Comparison of ENCODE assay signal across 16 cellular contexts in the genomic region with DNA sequence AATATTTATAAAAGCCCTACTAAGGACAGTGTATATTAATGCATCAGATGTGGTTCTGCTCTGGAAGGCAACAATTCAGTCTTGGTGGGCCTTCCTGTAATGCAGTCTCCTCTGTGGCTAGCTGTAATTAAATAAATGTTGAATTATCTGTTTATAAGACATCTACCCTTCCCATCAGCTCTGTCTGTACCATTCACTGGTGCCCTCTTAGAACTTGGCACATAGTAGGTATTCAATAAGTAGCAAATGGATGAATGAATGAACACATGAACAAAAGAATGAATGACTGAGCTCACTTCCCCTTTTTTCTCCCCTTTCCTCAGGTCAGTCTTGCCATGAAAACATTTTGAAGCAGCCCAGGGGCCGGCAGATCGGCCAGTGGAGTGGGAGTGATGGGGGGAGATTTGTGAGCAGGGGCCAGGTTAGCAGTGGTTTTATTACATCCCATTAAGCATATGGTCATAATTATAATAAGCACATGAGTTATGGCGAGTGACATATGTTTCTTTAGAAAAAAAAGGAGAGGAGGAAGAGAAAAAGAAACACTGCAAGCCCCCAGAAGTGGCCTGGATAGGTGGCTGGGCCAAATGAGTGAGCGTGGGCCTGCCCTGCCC. TPM values are rescaled to one million over a fixed set of nuclear protein-coding genes. Genes with fewer than 3 reads are reported as not detected.
A peak's percentile ranks its signal among the peaks of the same experiment; 100 is the strongest.
DNase-seq lines count a peak whose midpoint lies in the region; ATAC-seq, FAIRE-seq and TF ChIP-seq lines count a peak whose summit lies in the region.
"Had no signal": no experiment of that assay in that cellular context is flagged by ENCODE, and none has a peak within 500 bp of the region (broad histone marks: within the 10 kb centered on the region; RNA-seq: fewer than 3 reads in every experiment).

No MANE protein-coding gene starts in this region.

- TF ChIP-seq POLR2A in K562 (conservative IDR thresholded peaks at IDR 0.05) (no peak), spleen (IDR thresholded peaks at IDR 0.05) (no peak)

- H3K9me1 ChIP-seq in K562 (ENCODE audit: control insufficient read depth, insufficient read depth, low read length), result no peaks in the 10 kb centered on the region

- CTCF ChIA-PET in K562 (lab: Yijun Ruan, JAX; ENCODE audit: low intra/inter-chr PET ratio), result no interaction called here

- no peak for TF ChIP-seq RAD21 in K562 (CRISPR knock-in tag; conservative IDR thresholded peaks at IDR 0.05 in 1 of 2, IDR thresholded peaks at IDR 0.05 in 1 of 2)

- H3K27me3 ChIP-seq in K562 (ENCODE audit: control insufficient read depth in 2 of 2, insufficient read depth in 2 of 2, low read length in 2 of 2) (no peaks in the 10 kb centered on the region), spleen (replicated peaks in 1 of 7) (peaks cover 0 to 23% (median 4%) of the 10 kb centered on the region in 7 donors)

- no peaks in the 10 kb centered on the region for H3K36me3 ChIP-seq in K562 (ENCODE audit: control insufficient read depth, insufficient read depth, low read length)
- no peaks in the 10 kb centered on the region for H3K36me3 ChIP-seq in spleen
- H3K36me3 ChIP-seq: BLaER1 had no signal

- no peaks in the 10 kb centered on the region for H4K20me1 ChIP-seq in K562 (replicated peaks; ENCODE audit: control insufficient read depth, insufficient read depth, low read length)
- H4K20me1 ChIP-seq: BLaER1 had no signal

- no peak overlapping the region for H2AFZ ChIP-seq in K562 (ENCODE audit: low read depth, low read length)
- H2AFZ ChIP-seq: GM23338 had no signal

- BruUV-seq in K562 (replicated peaks; lab: Mats Ljungman, UMichigan), result no TSS peak

- 22% methylated on average over 4 of the region's 4 CpGs for WGBS in K562 (ENCODE audit: insufficient coverage, low coverage, missing lambda C conversion rate)
- 69 to 80% (median 76%) methylated on average over 4 of the region's 4 CpGs for WGBS in spleen, 5 donors

- ATAC-seq in K562, result no peak
- no peak for ATAC-seq in GM18498 (IDR thresholded peaks at IDR 0.05; ENCODE audit: unreplicated experiment)
- no peak for ATAC-seq in GM21447 (IDR thresholded peaks at IDR 0.05; ENCODE audit: unreplicated experiment)
- ATAC-seq: GM23338 had no signal

- no peak overlapping the region for H3K4me3 ChIP-seq in K562
- no peak overlapping the region for H3K4me3 ChIP-seq in spleen
- H3K4me3 ChIP-seq: BLaER1, GM23338 had no signal

- TF ChIP-seq EP300 in K562 (IDR thresholded peaks at IDR 0.05; ENCODE audit: low read length), result no peak

- intact Hi-C loops in K562 (cut with micrococcal nuclease), result no loop called here
- intact Hi-C loops in spleen (cut with DNase I; ENCODE audit: low total_unique reads), result no loop called here

- H3K9me3 ChIP-seq in K562 (replicated peaks; ENCODE audit: control insufficient read depth, insufficient read depth, low read depth, low read length) (no peaks in the 10 kb centered on the region), spleen (no peaks in the 10 kb centered on the region)
- H3K9me3 ChIP-seq: BLaER1, Caco-2 had no signal

- in situ Hi-C loops in K562 (cut with MboI), result no loop called here

- TF ChIP-seq CTCF in K562 (IDR thresholded peaks at IDR 0.05 in 2 of 3, conservative IDR thresholded peaks at IDR 0.05 in 1 of 3; ENCODE audit: insufficient read depth in 2 of 3, low read depth in 1 of 3, low read length in 3 of 3) (no peak), spleen (IDR thresholded peaks at IDR 0.05 in 8 of 11, conservative IDR thresholded peaks at IDR 0.05 in 3 of 11) (no peak)

- H3K9ac ChIP-seq in K562 (ENCODE audit: insufficient read depth in 1 of 2, low read depth in 2 of 2, low read length in 2 of 2), result 0 out of 4 replicates have a peak overlapping the region, but pooled peaks of 1 of the 2 experiments have one; percentile 21
- H3K9ac ChIP-seq: BLaER1 had no signal

- H3K4me2 ChIP-seq in K562 (ENCODE audit: insufficient read depth, low read length), result no peak overlapping the region
- H3K4me2 ChIP-seq: BLaER1, GM23338 had no signal

- no peak for FAIRE-seq in K562 (lab: Jason Lieb, UNC)
- FAIRE-seq: GM19239 had no signal

- H3K79me2 ChIP-seq in K562 (ENCODE audit: control insufficient read depth, insufficient read depth, low read length), result no peaks in the 10 kb centered on the region

- H3K27ac ChIP-seq in K562 (ENCODE audit: extremely low read depth, low read depth, low read length) (no peak overlapping the region), spleen (no peak overlapping the region)
- H3K27ac ChIP-seq: 22Rv1, BLaER1 had no signal

- POLR2A ChIA-PET in K562 (lab: Yijun Ruan, JAX), result no interaction called here

- DNase-seq in DMS 273 (lab: John Stamatoyannopoulos, UW; ENCODE audit: unreplicated experiment) (peak; percentile 21), DMS 273 treated with DMSO at 0.1 percent for 48 hours (lab: John Stamatoyannopoulos, UW) (no peak), NCI-H524 treated with DMSO at 0.1 percent for 48 hours (lab: John Stamatoyannopoulos, UW) (peak; percentile 63), K562 (ENCODE audit: extremely low read depth in 1 of 4, low spot score in 3 of 4) (no peak), spleen (peak; percentile 27), RKO (ENCODE audit: low spot score) (no peak)
- DNase-seq: Caco-2; CD8-positive, alpha-beta memory T cell; H7; IMR-90 had no signal

- H3K4me1 ChIP-seq in K562 (replicated peaks in 1 of 2; ENCODE audit: control insufficient read depth in 2 of 2, insufficient read depth in 2 of 2, low read length in 2 of 2) (peaks cover 0 to 10% of the 10 kb centered on the region in 2 experiments; a peak in 1 of 5 replicates), spleen (no peaks in the 10 kb centered on the region)
- H3K4me1 ChIP-seq: BLaER1, Caco-2 had no signal

TF ChIP-seq in K562, 482 proteins besides CTCF, POLR2A, EP300 and RAD21:
- TF ChIP-seq ZNF24 (IDR thresholded peaks at IDR 0.05) (peak; percentile 87), SPI1 (IDR thresholded peaks at IDR 0.05; ENCODE audit: borderline replicate concordance, low read depth, low read length) (peak; percentile 94), RFX1 (IDR thresholded peaks at IDR 0.05) (no peak), ZKSCAN1 (IDR thresholded peaks at IDR 0.05; ENCODE audit: low read depth, low read length) (peak; percentile 93)

RNA-seq across cellular contexts. Expression of a gene that starts 48.7 kb away (rescaled TPM):
- total RNA-seq in K562 (2011; cell fraction: chromatin; rRNA removed; ENCODE audit: low replicate concordance), result 3.5 and 6.3 TPM in 2 replicates
- 5.3 and 8.8 TPM in 2 replicates for total RNA-seq in K562 (2011; cell fraction: nucleolus; rRNA removed)
- total RNA-seq in K562 (2011; cell fraction: nucleoplasm; rRNA removed), result 4.4 and 6.4 TPM in 2 replicates
- total RNA-seq in K562 (2014; rRNA removed), result 3.9 and 4.7 TPM in 2 replicates
- total RNA-seq in K562 (2014; rRNA removed; fragmentation: Illumina TruSeq; extraction: Trizol), result 1.3 and 2.0 TPM in 2 replicates
- 4.4 and 4.5 TPM in 2 replicates for total RNA-seq in K562 (2015; rRNA removed; fragmentation: Illumina TruSeq; extraction: Trizol)
- total RNA-seq in K562 (2021), result 8.2 and 9.4 TPM in 2 replicates
- polyA plus RNA-seq in K562 (2011; rRNA removed), result 2.8 and 5.9 TPM in 2 replicates
- 5.3 and 7.6 TPM in 2 replicates for polyA plus RNA-seq in K562 (2011; cell fraction: cytosol; rRNA removed)
- 1.1 and 2.4 TPM in 2 replicates for polyA plus RNA-seq in K562 (2011; cell fraction: nucleus; rRNA removed)
- 9.2 and 23.4 TPM in 2 replicates for polyA plus RNA-seq in K562 (2012)
- 3.0 and 3.7 TPM in 2 replicates for polyA plus RNA-seq in K562 (2014; fragmentation: Illumina TruSeq; extraction: Trizol)
- polyA plus RNA-seq in K562 (2014; fragmentation: Nextera tagmentation; extraction: Ambion mirVana), result under 1 TPM; 0.27 to 0.30 TPM
- 4.6 and 5.8 TPM in 2 replicates for polyA plus RNA-seq in K562 (2014; rRNA removed)
- 1.8 and 3.5 TPM in 2 replicates for polyA minus RNA-seq in K562 (2011; rRNA and poly(A)+ RNA removed)
- 2.4 and 4.0 TPM in 2 replicates for polyA minus RNA-seq in K562 (2011; cell fraction: cytosol; rRNA and poly(A)+ RNA removed)
- 2.3 and 3.4 TPM in 2 replicates for polyA minus RNA-seq in K562 (2011; cell fraction: nucleus; rRNA and poly(A)+ RNA removed)
- 100 to 1,000 TPM in 4 of 7 donors, 10 to 100 TPM in 3; 65.3 to 174 (median 125) TPM for total RNA-seq in spleen
- polyA plus RNA-seq in spleen, result 100 to 1,000 TPM in 1 of 3 donors, 10 to 100 TPM in 2; 27.8 to 111 (median 35.3) TPM

Comparison
In these comparisons a context has a peak if more than half of its experiments do, and no peak if none do; other contexts are left out.
1. DNase-seq: peak in DMS 273 (single experiment), NCI-H524 treated with DMSO at 0.1 percent for 48 hours (single experiment) and spleen (single experiment); none in DMS 273 treated with DMSO at 0.1 percent for 48 hours (single experiment), K562 (0 of 4) and RKO (single experiment).
2. RNA of a gene that starts 48.7 kb away (total RNA-seq): 65.3 to 174 TPM in spleen; 1.3 to 9.4 TPM in K562; every median in the first group is over 4 times any median in the second.